9 cellular contexts compared by ENCODE assay signal in the genomic region with DNA sequence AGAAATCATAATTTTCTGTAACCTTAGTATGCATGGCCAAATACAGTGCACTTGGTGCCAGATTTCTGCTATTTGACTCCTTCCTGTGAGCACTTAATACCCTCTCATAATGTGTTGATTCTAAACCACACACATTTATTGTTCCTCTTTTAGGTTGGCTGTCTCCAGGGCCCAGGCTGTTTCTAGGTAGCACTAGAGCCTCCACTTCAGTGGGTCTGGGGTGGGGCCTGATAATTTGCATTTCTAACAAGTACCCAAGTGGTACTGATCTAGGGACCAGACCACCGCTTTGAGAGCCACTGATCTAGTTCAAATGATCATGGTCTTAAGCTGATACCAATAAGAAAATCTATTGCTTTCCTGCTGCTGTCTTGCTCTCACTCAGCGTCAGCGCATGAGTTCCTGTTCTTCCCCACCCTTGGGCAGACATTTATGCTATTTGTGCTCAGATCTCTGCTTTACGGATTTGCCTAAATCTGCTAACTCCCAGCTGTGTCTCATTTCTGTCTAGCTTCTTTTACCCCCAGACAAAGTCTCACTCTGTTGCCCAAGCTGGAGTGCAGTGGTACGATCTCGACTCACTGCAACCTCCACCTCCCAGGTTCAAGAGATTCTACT. TPM values are rescaled to one million over a fixed set of nuclear protein-coding genes. Genes with fewer than 3 reads are reported as not detected.
DNase-seq lines count a peak whose midpoint lies in the region; ATAC-seq lines count a peak whose summit lies in the region.
"Had no signal": no experiment of that assay in that cellular context is flagged by ENCODE, and none has a peak within 500 bp of the region (broad histone marks: within the 10 kb centered on the region; RNA-seq: fewer than 3 reads in every experiment).

No MANE protein-coding gene starts in this region.

- peaks cover 21 to 40% of the 10 kb centered on the region in 2 donors for H3K27me3 Mint-ChIP-seq in stimulated activated naive B cell treated with anti-CD40 and anti-IgM and Interleukin-4, amounts not matched to agents 10 μg/mL and 1 μg/mL and 100 μg/mL, for 72 hours

- in situ Hi-C loops in G401 (cut with HindIII; ENCODE audit: low sequenced_read_pairs), result no loop called here

- H3K4me1 Mint-ChIP-seq in stimulated activated naive B cell treated with anti-CD40 and anti-IgM and Interleukin-4, amounts not matched to agents 10 μg/mL and 1 μg/mL and 100 μg/mL, for 72 hours, result peaks cover 14 to 22% of the 10 kb centered on the region in 2 donors

- no peak for DNase-seq in activated CD4-positive, CD25-positive, alpha-beta regulatory T cell treated with anti-CD3 and anti-CD28 coated beads, Interleukin-2, amount 50 U/mL, for 72 hours
- DNase-seq in NCI-H2196 (lab: John Stamatoyannopoulos, UW; ENCODE audit: unreplicated experiment) (peak; percentile 36), G401 (ENCODE audit: low spot score) (no peak), HUDEP-2 (lab: John Stamatoyannopoulos, UW; ENCODE audit: unreplicated experiment in 76 of 76) (no peak)
- peak; percentile 63 for DNase-seq in stimulated activated naive B cell treated with anti-CD40 and anti-IgM and Interleukin-4, amounts not matched to agents 10 μg/mL and 1 μg/mL and 100 μg/mL, for 72 hours
- DNase-seq: activated CD4-positive, alpha-beta T cell treated with anti-CD3 and anti-CD28 coated beads, Interleukin-2, amount 50 U/mL, for 48 hours had no signal

- H3K27ac Mint-ChIP-seq in stimulated activated naive B cell treated with anti-CD40 and anti-IgM and Interleukin-4, amounts not matched to agents 10 μg/mL and 1 μg/mL and 100 μg/mL, for 72 hours, result peak overlapping the region; percentile 89

- H3K36me3 Mint-ChIP-seq in stimulated activated naive B cell treated with anti-CD40 and anti-IgM and Interleukin-4, amounts not matched to agents 10 μg/mL and 1 μg/mL and 100 μg/mL, for 72 hours, result peaks cover 20 to 27% of the 10 kb centered on the region in 2 donors

- H3K4me3 Mint-ChIP-seq in stimulated activated naive B cell treated with anti-CD40 and anti-IgM and Interleukin-4, amounts not matched to agents 10 μg/mL and 1 μg/mL and 100 μg/mL, for 72 hours, result peak overlapping the region; percentile 38 to 63

- peak; percentile 41 to 59 for ATAC-seq in activated CD4-positive, CD25-positive, alpha-beta regulatory T cell treated with anti-CD3 and anti-CD28 coated beads, Interleukin-2, amount 50 U/mL, for 24 hours
- ATAC-seq in HG03097 (IDR thresholded peaks at IDR 0.05; ENCODE audit: low FRiP score, unreplicated experiment) (peak; percentile 69), HG03045 (IDR thresholded peaks at IDR 0.05; ENCODE audit: unreplicated experiment) (no peak)
- peak; percentile 100 for ATAC-seq in stimulated activated naive B cell treated with anti-CD40 and anti-IgM and Interleukin-4, amounts not matched to agents 10 μg/mL and 1 μg/mL and 100 μg/mL, for 72 hours (replicated peaks)

- no peaks in the 10 kb centered on the region for H3K9me3 Mint-ChIP-seq in stimulated activated naive B cell treated with anti-CD40 and anti-IgM and Interleukin-4, amounts not matched to agents 10 μg/mL and 1 μg/mL and 100 μg/mL, for 72 hours

RNA-seq across cellular contexts. Expression of gene PTRHD1, which starts 7.4 kb away (rescaled TPM):
- 53.8 and 74.2 TPM in 2 replicates for total RNA-seq in G401 (2014; rRNA removed; shearing (Covaris generic))

RNA-seq across cellular contexts. Expression of gene CENPO, which starts 7.4 kb away (rescaled TPM):
- 25.7 and 29.5 TPM in 2 replicates for total RNA-seq in G401 (2014; rRNA removed; shearing (Covaris generic))

Comparison
In these comparisons a context has a peak if more than half of its experiments do, and no peak if none do; other contexts are left out.
1. DNase-seq: peak in NCI-H2196 (single experiment) and stimulated activated naive B cell treated with anti-CD40 and anti-IgM and Interleukin-4, amounts not matched to agents 10 μg/mL and 1 μg/mL and 100 μg/mL, for 72 hours (single experiment); none in activated CD4-positive, CD25-positive, alpha-beta regulatory T cell treated with anti-CD3 and anti-CD28 coated beads, Interleukin-2, amount 50 U/mL, for 72 hours (single experiment), G401 (single experiment) and HUDEP-2 (0 of 76).